1 cellular context compared by ENCODE assay signal in the genomic region with DNA sequence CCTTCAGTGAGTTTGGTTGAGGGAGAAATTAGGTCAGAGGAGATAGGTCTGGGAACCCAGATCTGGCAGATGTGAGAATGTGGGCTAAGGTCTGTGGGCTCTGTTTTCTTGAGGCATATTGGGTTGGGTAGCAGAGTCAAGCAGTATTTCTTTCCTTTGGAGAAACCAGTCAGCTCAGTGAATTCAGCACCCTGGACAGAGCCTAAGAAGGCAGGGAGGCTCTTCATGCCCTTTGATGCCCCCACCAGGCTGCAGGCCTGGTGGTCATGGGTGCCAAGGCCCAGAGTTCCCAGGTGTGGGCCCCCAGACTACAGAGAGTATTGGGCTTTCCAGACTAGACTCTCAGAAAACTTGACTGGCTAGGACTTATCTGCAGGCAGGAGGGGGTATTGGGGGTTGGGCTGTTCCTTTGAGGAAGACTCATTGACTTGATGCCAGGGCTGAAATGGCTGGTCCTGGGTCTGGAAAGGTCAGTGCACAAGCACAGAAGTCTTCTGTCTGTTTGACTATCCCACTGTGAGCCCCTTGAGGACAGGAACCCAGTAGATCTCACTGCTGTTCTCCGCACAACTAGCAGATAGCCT.
TF ChIP-seq lines count a peak whose summit lies in the region.

No MANE protein-coding gene starts in this region.

TF ChIP-seq in A549, 52 proteins besides CTCF, POLR2A, EP300 and RAD21 (continued from another document):
- TF ChIP-seq REST (IDR thresholded peaks at IDR 0.05) (peak; percentile 92), EHMT2 (IDR thresholded peaks at IDR 0.05; ENCODE audit: low read depth) (peak; percentile 86), NPAS2 (CRISPR knock-in tag; IDR thresholded peaks at IDR 0.05; ENCODE audit: borderline replicate concordance) (no peak), USF2 (IDR thresholded peaks at IDR 0.05) (no peak)
TF ChIP-seq in A549: peak in this region for 2.
